In genomic region chr5:141992349-141992963, GRCh38 we compare ENCODE assay signal across 9 cellular contexts. TPM values are rescaled to one million over a fixed set of nuclear protein-coding genes. Genes with fewer than 3 reads are reported as not detected.
DNase-seq lines count a peak whose midpoint lies in the region; ATAC-seq and TF ChIP-seq lines count a peak whose summit lies in the region.
"Had no signal": no experiment of that assay in that cellular context is flagged by ENCODE, and none has a peak within 500 bp of the region (broad histone marks: within the 10 kb centered on the region; RNA-seq: fewer than 3 reads in every experiment).

No MANE protein-coding gene starts in this region.

- H3K9ac ChIP-seq in trophoblast cell (ENCODE audit: low read length): no peak overlapping the region
- H3K9ac ChIP-seq: BLaER1 treated with 17β-estradiol and CSF1 and Interleukin-3, amounts not matched to agents 10 nM and 100 nM had no signal

- WGBS in gastroesophageal sphincter (ENCODE audit: low coverage in 1 of 2), 2 donors: 0 to 7% methylated on average over 2 of the region's 2 CpGs
- WGBS in trophoblast cell (ENCODE audit: extremely low coverage, insufficient coverage, insufficient read length): no CpG with 5 or more reads among the region's 2 CpGs
- 1 to 2% methylated on average over 2 of the region's 2 CpGs for WGBS in aorta, 2 donors

- no peak overlapping the region for H3K27ac ChIP-seq in SJCRH30
- no peak overlapping the region for H3K27ac ChIP-seq in gastroesophageal sphincter
- H3K27ac ChIP-seq in trophoblast cell (ENCODE audit: low read depth, low read length): no peak overlapping the region
- no peak overlapping the region for H3K27ac ChIP-seq in aorta (ENCODE audit: low read depth in 1 of 2, low read length in 2 of 2)
- H3K27ac ChIP-seq: BLaER1 treated with 17β-estradiol and CSF1 and Interleukin-3, amounts not matched to agents 10 nM and 100 nM had no signal

- no peak overlapping the region for H2AK5ac ChIP-seq in trophoblast cell (ENCODE audit: low read length)

- H4K91ac ChIP-seq in trophoblast cell (ENCODE audit: low read depth, low read length): no peak overlapping the region

- no peaks in the 10 kb centered on the region for H3K9me3 ChIP-seq in SJCRH30 (replicated peaks)
- no peaks in the 10 kb centered on the region for H3K9me3 ChIP-seq in gastroesophageal sphincter
- no peaks in the 10 kb centered on the region for H3K9me3 ChIP-seq in trophoblast cell (ENCODE audit: insufficient read depth, low read depth, low read length)
- H3K9me3 ChIP-seq in aorta (ENCODE audit: control insufficient read depth, low read length): no peaks in the 10 kb centered on the region
- H3K9me3 ChIP-seq: BLaER1 treated with 17β-estradiol and CSF1 and Interleukin-3, amounts not matched to agents 10 nM and 100 nM had no signal

- H3K79me1 ChIP-seq in trophoblast cell (ENCODE audit: low read length): no peaks in the 10 kb centered on the region

- H2BK12ac ChIP-seq in trophoblast cell (ENCODE audit: low read length): no peak overlapping the region

- no peak overlapping the region for H3K18ac ChIP-seq in trophoblast cell (ENCODE audit: low read length)

- ATAC-seq in gastroesophageal sphincter: peak; percentile 79
- ATAC-seq in aorta (ENCODE audit: low FRiP score): peak; percentile 70

- H3K4ac ChIP-seq in trophoblast cell (ENCODE audit: low read depth, low read length): no peak overlapping the region

- H3K14ac ChIP-seq in trophoblast cell (ENCODE audit: low read length): no peak overlapping the region

- no peaks in the 10 kb centered on the region for H3K79me2 ChIP-seq in trophoblast cell (ENCODE audit: control insufficient read depth, insufficient read depth, low read length, poor library complexity)

- H3K4me1 ChIP-seq in SJCRH30 (no peaks in the 10 kb centered on the region), gastroesophageal sphincter (peaks cover 0 to 32% (median 5%) of the 10 kb centered on the region in 3 donors), trophoblast cell (ENCODE audit: control insufficient read depth in 1 of 2, insufficient read depth in 2 of 2, low read length in 2 of 2) (peaks cover 0 to 2% of the 10 kb centered on the region in 2 experiments), aorta (ENCODE audit: control insufficient read depth in 1 of 2, insufficient read depth in 2 of 2, low read length in 2 of 2) (no peaks in the 10 kb centered on the region)

- no peak overlapping the region for H4K12ac ChIP-seq in trophoblast cell (ENCODE audit: low read depth, low read length)

- TF ChIP-seq CTCF in gastroesophageal sphincter (IDR thresholded peaks at IDR 0.05): peak; percentile 75 to 79 (median 78)

- no peak for TF ChIP-seq POLR2A in gastroesophageal sphincter (IDR thresholded peaks at IDR 0.05)

- intact Hi-C loops in aorta (cut with DNase I): loop anchor here (5.0 to 10.0 kb wide), 3 partner anchors 150 to 712 kb away; no protein-coding TSS in a partner anchor

- peak; percentile 56 for DNase-seq in NCI-H1436 (lab: John Stamatoyannopoulos, UW)
- no peak for DNase-seq in NCI-H1436 treated with DMSO at 0.1 percent for 48 hours (lab: John Stamatoyannopoulos, UW)
- peak; percentile 51 to 81 for DNase-seq in SJCRH30
- peak; percentile 67 for DNase-seq in activated T-helper 9 cell treated with anti-CD3 and anti-CD28 coated beads, Interleukin-2, amount 50 U/mL, for 16 hours (ENCODE audit: low read depth)
- peak; percentile 73 to 93 for DNase-seq in trophoblast cell
- DNase-seq in aorta: peak; percentile 70 to 83

- TF ChIP-seq RAD21 in Ishikawa (IDR thresholded peaks at IDR 0.05; ENCODE audit: low read depth): peak; percentile 59

- H3K36me3 ChIP-seq in SJCRH30: peaks cover 11% of the 10 kb centered on the region
- peaks cover 4 to 70% of the 10 kb centered on the region in 2 donors for H3K36me3 ChIP-seq in gastroesophageal sphincter
- peaks cover 13 to 19% of the 10 kb centered on the region in 2 experiments for H3K36me3 ChIP-seq in trophoblast cell (ENCODE audit: control insufficient read depth in 1 of 2, insufficient read depth in 2 of 2, low read length in 2 of 2)
- peaks cover 0 to 3% of the 10 kb centered on the region in 2 donors for H3K36me3 ChIP-seq in aorta (ENCODE audit: control insufficient read depth in 1 of 2, insufficient read depth in 2 of 2, low read length in 1 of 2)

- no peak overlapping the region for H2BK120ac ChIP-seq in trophoblast cell (ENCODE audit: insufficient read depth, low read length, poor library complexity)

- H3K23ac ChIP-seq in trophoblast cell (ENCODE audit: low read length): no peak overlapping the region

- no peak overlapping the region for H2AFZ ChIP-seq in trophoblast cell (ENCODE audit: insufficient read depth, low read length, poor library complexity)

- H3K27me3 ChIP-seq in SJCRH30 (no peaks in the 10 kb centered on the region), gastroesophageal sphincter (no peaks in the 10 kb centered on the region), trophoblast cell (ENCODE audit: insufficient read depth, low read length) (no peaks in the 10 kb centered on the region), aorta (ENCODE audit: control insufficient read depth in 1 of 2, insufficient read depth in 2 of 2, low read length in 1 of 2) (no peaks in the 10 kb centered on the region)
- H3K27me3 ChIP-seq: BLaER1 treated with 17β-estradiol and CSF1 and Interleukin-3, amounts not matched to agents 10 nM and 100 nM had no signal

- H2BK5ac ChIP-seq in trophoblast cell (ENCODE audit: low read depth, low read length, poor library complexity): no peak overlapping the region

- H3K4me3 ChIP-seq in SJCRH30 (no peak overlapping the region), gastroesophageal sphincter (no peak overlapping the region), trophoblast cell (ENCODE audit: low read depth, low read length) (no peak overlapping the region), aorta (ENCODE audit: low read length in 2 of 2) (no peak overlapping the region)
- H3K4me3 ChIP-seq: BLaER1 treated with 17β-estradiol and CSF1 and Interleukin-3, amounts not matched to agents 10 nM and 100 nM had no signal

- no peak overlapping the region for H4K8ac ChIP-seq in trophoblast cell (ENCODE audit: low read depth, low read length)

- TF ChIP-seq EP300 in Ishikawa (IDR thresholded peaks at IDR 0.05; ENCODE audit: borderline replicate concordance) (no peak), gastroesophageal sphincter (IDR thresholded peaks at IDR 0.05) (no peak)

- no peak overlapping the region for H3K4me2 ChIP-seq in trophoblast cell (ENCODE audit: low read length)
- H3K4me2 ChIP-seq: BLaER1 treated with 17β-estradiol and CSF1 and Interleukin-3, amounts not matched to agents 10 nM and 100 nM had no signal

TF ChIP-seq in Ishikawa, 13 proteins besides CTCF, POLR2A, EP300 and RAD21:
- no peak for TF ChIP-seq YY1 (IDR thresholded peaks at IDR 0.05; ENCODE audit: low read depth)
- no peak for TF ChIP-seq TCF12 (IDR thresholded peaks at IDR 0.05; ENCODE audit: low read depth)
- TF ChIP-seq CEBPB (IDR thresholded peaks at IDR 0.05): no peak
- no peak for TF ChIP-seq TAF1 (IDR thresholded peaks at IDR 0.05; ENCODE audit: low read depth)
TF ChIP-seq in Ishikawa: peak in this region for 0.

RNA-seq across cellular contexts. Expression of gene GNPDA1, which starts 20.4 kb away (rescaled TPM):
- 58.9 and 74.2 TPM in 2 replicates for total RNA-seq in SJCRH30 (2014; rRNA removed; shearing (Covaris generic))
- total RNA-seq in gastroesophageal sphincter: 10 to 100 TPM; 34.1 to 46.1 (median 36.3) TPM
- 30.3 and 31.0 TPM in 2 replicates for polyA plus RNA-seq in trophoblast cell (2013)
- total RNA-seq in aorta: 10 to 100 TPM; 18.7 to 21.5 TPM
- 10 to 100 TPM; 13.0 to 24.0 TPM for polyA plus RNA-seq in aorta

RNA-seq across cellular contexts. Expression of gene RNF14, which starts 23.6 kb away (rescaled TPM):
- 46.8 and 50.5 TPM in 2 replicates for total RNA-seq in SJCRH30 (2014; rRNA removed; shearing (Covaris generic))
- total RNA-seq in gastroesophageal sphincter: 100 to 1,000 TPM in 2 of 4 donors, 10 to 100 TPM in 2; 72.6 to 115 (median 96.9) TPM
- 40.5 and 44.8 TPM in 2 replicates for polyA plus RNA-seq in trophoblast cell (2013)
- 10 to 100 TPM; 53.0 to 54.6 TPM for total RNA-seq in aorta
- polyA plus RNA-seq in aorta: 10 to 100 TPM; 44.3 to 55.0 TPM

RNA-seq across cellular contexts. Expression of gene PCDH12, which starts 34.5 kb away (rescaled TPM):
- total RNA-seq in SJCRH30 (2014; rRNA removed; shearing (Covaris generic)): 0.25 and 0.42 TPM in 2 replicates
- 1 to 10 TPM; 4.2 to 6.8 (median 6.0) TPM for total RNA-seq in gastroesophageal sphincter
- polyA plus RNA-seq in trophoblast cell (2013): 0.03 and 0.07 TPM in 2 replicates
- 10 to 100 TPM in 1 of 2 donors, 1 to 10 TPM in 1; 8.0 to 10.3 TPM for total RNA-seq in aorta
- polyA plus RNA-seq in aorta: under 1 TPM; 0.88 to 0.95 TPM
